ENCODE assay signal across 23 cellular contexts in genomic region chr6:167861424-167861823, GRCh38.
"Had no signal": no experiment of that assay in that cellular context is flagged by ENCODE, and none has a peak within 500 bp of the region (broad histone marks: within the 10 kb centered on the region; RNA-seq: fewer than 3 reads in every experiment).

No MANE protein-coding gene starts in this region.

- DNase-seq: activated CD4-positive, alpha-beta T cell treated with anti-CD3 and anti-CD28 coated beads for 1 hour; activated CD4-positive, alpha-beta T cell treated with anti-CD3 and anti-CD28 coated beads, Interleukin-2, amount 50 U/mL, for 1 hour; activated CD8-positive, alpha-beta T cell treated with anti-CD3 and anti-CD28 coated beads, Interleukin-2, amount 10 ng/mL, durations not matched to agents 7 days and 5 days; activated naive CD4-positive, alpha-beta T cell treated with Interleukin-2 at 50 U/mL for 16 hours; activated naive CD8-positive, alpha-beta T cell treated with anti-CD3 and anti-CD28 coated beads, Interleukin-2, amount 10 ng/mL, durations not matched to agents 7 days and 5 days; activated T-cell treated with anti-CD3 and anti-CD28 coated beads, Interleukin-2, amount 50 U/mL, for 1 hour; amniotic stem cell; cerebellar nuclear complex; heart left ventricle; immature natural killer cell; left lung; pancreas; right cardiac atrium; stimulated activated naive B cell treated with anti-CD40 and anti-IgM and Interleukin-4, amounts not matched to agents 10 μg/mL and 1 μg/mL and 100 μg/mL, for 72 hours; T-cell; transverse colon; WERI-Rb-1 had no signal

- H3K4me3 ChIP-seq: coronary artery, gastroesophageal sphincter, heart left ventricle, left lung, pancreas, transverse colon, vagina had no signal

- H3K4me3 Mint-ChIP-seq: activated CD8-positive, alpha-beta T cell treated with anti-CD3 and anti-CD28 coated beads, Interleukin-2, amount 10 ng/mL, durations not matched to agents 7 days and 5 days; activated naive CD8-positive, alpha-beta T cell treated with anti-CD3 and anti-CD28 coated beads, Interleukin-2, amount 10 ng/mL, durations not matched to agents 7 days and 5 days; immature natural killer cell; natural killer cell treated with Interleukin-12 subunit alpha and Interleukin-12 subunit beta and Interleukin-15 and Interleukin-18, amount 100 ng/mL, for 72 hours; stimulated activated naive B cell treated with anti-CD40 and anti-IgM and Interleukin-4, amounts not matched to agents 10 μg/mL and 1 μg/mL and 100 μg/mL, for 72 hours; T-cell had no signal

- H3K27ac ChIP-seq: coronary artery, epithelial cell of prostate, gastroesophageal sphincter, heart left ventricle, left lung, neutrophil, pancreas, transverse colon, vagina, WERI-Rb-1 had no signal

- H3K9me3 Mint-ChIP-seq: stimulated activated naive B cell treated with anti-CD40 and anti-IgM and Interleukin-4, amounts not matched to agents 10 μg/mL and 1 μg/mL and 100 μg/mL, for 72 hours; T-cell had no signal

- H3K36me3 ChIP-seq: left lung, neutrophil, pancreas, transverse colon, vagina had no signal

- H3K36me3 Mint-ChIP-seq: immature natural killer cell; natural killer cell treated with Interleukin-12 subunit alpha and Interleukin-12 subunit beta and Interleukin-15 and Interleukin-18, amount 100 ng/mL, for 72 hours; T-cell had no signal

- H3K27ac Mint-ChIP-seq: activated CD8-positive, alpha-beta T cell treated with anti-CD3 and anti-CD28 coated beads, Interleukin-2, amount 10 ng/mL, durations not matched to agents 7 days and 5 days; activated naive CD8-positive, alpha-beta T cell treated with anti-CD3 and anti-CD28 coated beads, Interleukin-2, amount 10 ng/mL, durations not matched to agents 7 days and 5 days; immature natural killer cell; natural killer cell treated with Interleukin-12 subunit alpha and Interleukin-12 subunit beta and Interleukin-15 and Interleukin-18, amount 100 ng/mL, for 72 hours; stimulated activated naive B cell treated with anti-CD40 and anti-IgM and Interleukin-4, amounts not matched to agents 10 μg/mL and 1 μg/mL and 100 μg/mL, for 72 hours; T-cell had no signal

- ATAC-seq: activated CD8-positive, alpha-beta T cell treated with anti-CD3 and anti-CD28 coated beads, Interleukin-2, amount 10 ng/mL, durations not matched to agents 7 days and 5 days; gastroesophageal sphincter; heart left ventricle; left lung; natural killer cell treated with Interleukin-12 subunit alpha and Interleukin-12 subunit beta and Interleukin-15 and Interleukin-18, amount 100 ng/mL, for 72 hours; pancreas; right cardiac atrium; stimulated activated naive B cell treated with anti-CD40 and anti-IgM and Interleukin-4, amounts not matched to agents 10 μg/mL and 1 μg/mL and 100 μg/mL, for 72 hours; T-cell had no signal

- H3K9me3 ChIP-seq: gastroesophageal sphincter, heart left ventricle, left lung, neutrophil, pancreas, transverse colon, vagina had no signal

- H3K4me1 Mint-ChIP-seq: immature natural killer cell had no signal

- H3K27me3 ChIP-seq: gastroesophageal sphincter, heart left ventricle, left lung, pancreas, transverse colon, vagina had no signal
